ENCODE assay signal across 18 cellular contexts in genomic region chr6:129890701-129891100, GRCh38. TPM values are rescaled to one million over a fixed set of nuclear protein-coding genes. Genes with fewer than 3 reads are reported as not detected.
DNase-seq lines count a peak whose midpoint lies in the region; ATAC-seq and TF ChIP-seq lines count a peak whose summit lies in the region.
"Had no signal": no experiment of that assay in that cellular context is flagged by ENCODE, and none has a peak within 500 bp of the region (broad histone marks: within the 10 kb centered on the region; RNA-seq: fewer than 3 reads in every experiment).

No MANE protein-coding gene starts in this region.

- H3K4me2 ChIP-seq in trophoblast cell (ENCODE audit: low read length): no peak overlapping the region

- no peak overlapping the region for H4K91ac ChIP-seq in trophoblast cell (ENCODE audit: low read depth, low read length)

- no peak overlapping the region for H2AK5ac ChIP-seq in trophoblast cell (ENCODE audit: low read length)

- H3K4ac ChIP-seq in trophoblast cell (ENCODE audit: low read depth, low read length): no peak overlapping the region

- in situ Hi-C loops in brain microvascular endothelial cell (cut with HindIII; ENCODE audit: low pct_ligation_motif_present, low sequenced_read_pairs): no loop called here

- H4K12ac ChIP-seq in trophoblast cell (ENCODE audit: low read depth, low read length): no peak overlapping the region

- H3K27ac ChIP-seq in brain microvascular endothelial cell (peak overlapping the region; percentile 53), trophoblast cell (ENCODE audit: low read depth, low read length) (no peak overlapping the region), lower lobe of right lung (no peak overlapping the region)

- H3K18ac ChIP-seq in trophoblast cell (ENCODE audit: low read length): no peak overlapping the region

- H3K79me1 ChIP-seq in trophoblast cell (ENCODE audit: low read length): no peaks in the 10 kb centered on the region

- H3K14ac ChIP-seq in trophoblast cell (ENCODE audit: low read length): no peak overlapping the region

- no peaks in the 10 kb centered on the region for H3K79me2 ChIP-seq in trophoblast cell (ENCODE audit: control insufficient read depth, insufficient read depth, low read length, poor library complexity)

- H2AFZ ChIP-seq in trophoblast cell (ENCODE audit: insufficient read depth, low read length, poor library complexity): no peak overlapping the region

- peak overlapping the region; percentile 23 for H3K9ac ChIP-seq in trophoblast cell (ENCODE audit: low read length)

- H3K4me1 ChIP-seq in trophoblast cell (ENCODE audit: control insufficient read depth in 1 of 2, insufficient read depth in 2 of 2, low read length in 2 of 2): no peaks in the 10 kb centered on the region
- no peaks in the 10 kb centered on the region for H3K4me1 ChIP-seq in lower lobe of right lung

- no peaks in the 10 kb centered on the region for H3K27me3 ChIP-seq in brain microvascular endothelial cell (replicated peaks)
- no peaks in the 10 kb centered on the region for H3K27me3 ChIP-seq in trophoblast cell (ENCODE audit: insufficient read depth, low read length)
- H3K27me3 ChIP-seq in lower lobe of right lung (ENCODE audit: low read depth): no peaks in the 10 kb centered on the region

- H2BK5ac ChIP-seq in trophoblast cell (ENCODE audit: low read depth, low read length, poor library complexity): no peak overlapping the region

- H3K36me3 ChIP-seq in brain microvascular endothelial cell (replicated peaks) (no peaks in the 10 kb centered on the region), trophoblast cell (ENCODE audit: control insufficient read depth in 1 of 2, insufficient read depth in 2 of 2, low read length in 2 of 2) (no peaks in the 10 kb centered on the region), lower lobe of right lung (no peaks in the 10 kb centered on the region)

- H3K9me3 ChIP-seq in trophoblast cell (ENCODE audit: insufficient read depth, low read depth, low read length) (no peaks in the 10 kb centered on the region), lower lobe of right lung (no peaks in the 10 kb centered on the region)
- H3K9me3 ChIP-seq: mucosa of descending colon had no signal

- TF ChIP-seq CTCF in brain microvascular endothelial cell (IDR thresholded peaks at IDR 0.05; ENCODE audit: low read depth, low read length, missing control alignments) (no peak), lower lobe of right lung (IDR thresholded peaks at IDR 0.05) (no peak)

- no peak for ATAC-seq in Right ventricle myocardium superior (ENCODE audit: poor library complexity)
- ATAC-seq in lower lobe of right lung: no peak
- ATAC-seq: mucosa of descending colon had no signal

- H4K8ac ChIP-seq in trophoblast cell (ENCODE audit: low read depth, low read length): no peak overlapping the region

- H3K23ac ChIP-seq in trophoblast cell (ENCODE audit: low read length): no peak overlapping the region

- DNase-seq in HCEC 1CT: peak; percentile 30
- DNase-seq in HT1080 (ENCODE audit: low read depth): peak; percentile 53
- peak; percentile 6 for DNase-seq in brain microvascular endothelial cell
- no peak for DNase-seq in trophoblast cell
- no peak for DNase-seq in Right ventricle myocardium superior
- DNase-seq in lower lobe of right lung: no peak
- DNase-seq in Kasumi-1 (lab: John Stamatoyannopoulos, UW): no peak
- DNase-seq: activated CD4-positive, alpha-beta T cell treated with anti-CD3 and anti-CD28 coated beads for 1 hour; DND-41; mucosa of descending colon; NCI-H146; posterior cingulate gyrus had no signal

- H3K4me3 ChIP-seq in brain microvascular endothelial cell (ENCODE audit: low read depth, low read length) (no peak overlapping the region), trophoblast cell (ENCODE audit: low read depth, low read length) (no peak overlapping the region), lower lobe of right lung (no peak overlapping the region)
- H3K4me3 ChIP-seq: mucosa of descending colon had no signal

- WGBS in trophoblast cell (ENCODE audit: extremely low coverage, insufficient coverage, insufficient read length): no CpG with 5 or more reads among the region's 4 CpGs

- H2BK120ac ChIP-seq in trophoblast cell (ENCODE audit: insufficient read depth, low read length, poor library complexity): no peak overlapping the region

- intact Hi-C loops in Right ventricle myocardium superior (cut with DNase I): no loop called here
- intact Hi-C loops in lower lobe of right lung (cut with DNase I): no loop called here

- H2BK12ac ChIP-seq in trophoblast cell (ENCODE audit: low read length): no peak overlapping the region

RNA-seq across cellular contexts. Expression of gene TMEM244, which starts 29.6 kb away (rescaled TPM):
- not detected in 2 replicates for total RNA-seq in HT1080 (2014; rRNA removed; shearing (Covaris generic))
- polyA plus RNA-seq in HT1080 (2015; cell fraction: cytosol; rRNA removed): not detected in 2 replicates
- polyA plus RNA-seq in HT1080 (2015; cell fraction: nucleus; rRNA removed): not detected in 2 replicates
- not detected in 2 replicates for polyA plus RNA-seq in trophoblast cell (2013)
- total RNA-seq in Right ventricle myocardium superior (not detected), lower lobe of right lung (not detected)
- total RNA-seq: chondrocyte, kidney epithelial cell, mucosa of descending colon, NCI-H460 had no signal
- polyA plus RNA-seq: adipose tissue, CD14-positive monocyte, thymus had no signal

Comparison
In these comparisons a context has a peak if more than half of its experiments do, and no peak if none do; other contexts are left out.
1. DNase-seq: peak in HCEC 1CT (single experiment), HT1080 (single experiment) and brain microvascular endothelial cell (single experiment); none in trophoblast cell (0 of 2), Right ventricle myocardium superior (single experiment), lower lobe of right lung (single experiment) and Kasumi-1 (0 of 2).